Comparison of ENCODE assay signal across 26 cellular contexts in the genomic region with DNA sequence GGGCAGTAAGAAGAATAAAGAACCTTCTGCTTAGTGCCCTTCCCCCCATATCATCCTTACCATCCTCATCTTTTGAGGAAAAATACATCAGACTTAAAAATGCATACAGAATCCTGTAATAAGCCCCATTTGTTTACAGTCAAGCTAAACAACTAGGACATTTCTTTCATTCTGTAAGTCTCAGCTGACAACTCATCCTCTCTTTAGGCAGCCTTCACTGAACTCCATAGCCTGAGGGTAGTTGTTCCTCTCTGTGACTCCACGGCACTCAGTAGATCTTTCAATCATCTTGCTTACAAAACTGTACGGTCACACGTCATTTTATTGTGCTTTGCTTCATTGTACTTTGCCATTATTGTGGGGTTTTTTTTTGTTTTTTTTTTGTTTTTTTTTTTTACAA.
"Had no signal": no experiment of that assay in that cellular context is flagged by ENCODE, and none has a peak within 500 bp of the region (broad histone marks: within the 10 kb centered on the region; RNA-seq: fewer than 3 reads in every experiment).

No MANE protein-coding gene starts in this region.

- DNase-seq: activated CD4-positive, alpha-beta T cell treated with anti-CD3 and anti-CD28 coated beads, Interleukin-2, amount 10 ng/mL, durations not matched to agents 7 days and 5 days; activated CD8-positive, alpha-beta memory T cell treated with anti-CD3 and anti-CD28 coated beads, Interleukin-2, amount 50 U/mL, for 4 hours; activated effector memory CD4-positive, alpha-beta T cell treated with anti-CD3 and anti-CD28 coated beads, Interleukin-2, amount 50 U/mL, for 16 hours; activated T-cell treated with anti-CD3 and anti-CD28 coated beads, Interleukin-2, amount 50 U/mL, for 48 hours; adrenal gland; cerebellar nuclear complex; cortex of kidney; effector CD4-positive, alpha-beta T cell; esophagus squamous epithelium; glutamatergic neuron; hippocampal formation; left cardiac atrium; occipital lobe; stimulated activated CD4-positive, alpha-beta T cell treated with anti-CD3 and anti-CD28 coated beads, Interleukin-12 subunit alpha, Interleukin-12 subunit beta, amount 100 ng/mL, for 4 hours; stimulated activated CD4-positive, alpha-beta T cell treated with anti-CD3 and anti-CD28 coated beads, Interleukin-1b, Interleukin-23, amount 100 ng/mL, for 48 hours; stimulated activated naive CD8-positive, alpha-beta T cell treated with anti-CD3 and anti-CD28 coated beads, Interleukin-15, Interleukin-2, amounts not matched to agents 100 U/mL and 50 U/mL, for 24 hours; substantia nigra; T-cell; T-helper 9 cell; uterus had no signal

- H3K9me3 Mint-ChIP-seq: activated CD4-positive, alpha-beta T cell treated with anti-CD3 and anti-CD28 coated beads, Interleukin-2, amount 10 ng/mL, durations not matched to agents 7 days and 5 days; activated naive CD4-positive, alpha-beta T cell treated with anti-CD3 and anti-CD28 coated beads, Interleukin-2, amount 50 U/mL, for 24 hours; T-cell had no signal

- H3K27ac Mint-ChIP-seq: activated CD4-positive, alpha-beta T cell treated with anti-CD3 and anti-CD28 coated beads, Interleukin-2, amount 10 ng/mL, durations not matched to agents 7 days and 5 days; T-cell had no signal

- H3K36me3 ChIP-seq: adrenal gland, uterus had no signal

- H3K4me1 Mint-ChIP-seq: activated CD4-positive, alpha-beta T cell treated with anti-CD3 and anti-CD28 coated beads, Interleukin-2, amount 10 ng/mL, durations not matched to agents 7 days and 5 days had no signal

- H3K27me3 Mint-ChIP-seq: activated CD4-positive, alpha-beta T cell treated with anti-CD3 and anti-CD28 coated beads, Interleukin-2, amount 10 ng/mL, durations not matched to agents 7 days and 5 days; activated naive CD4-positive, alpha-beta T cell treated with anti-CD3 and anti-CD28 coated beads, Interleukin-2, amount 50 U/mL, for 24 hours; progenitor cell of endocrine pancreas; T-cell had no signal

- H3K27me3 ChIP-seq: adrenal gland, esophagus squamous epithelium, tibial nerve, uterus had no signal

- H3K4me3 Mint-ChIP-seq: activated CD4-positive, alpha-beta T cell treated with anti-CD3 and anti-CD28 coated beads, Interleukin-2, amount 10 ng/mL, durations not matched to agents 7 days and 5 days; activated naive CD4-positive, alpha-beta T cell treated with anti-CD3 and anti-CD28 coated beads, Interleukin-2, amount 50 U/mL, for 24 hours; mesothelial cell of epicardium; nephron; T-cell had no signal

- H3K4me1 ChIP-seq: uterus had no signal

- H3K27ac ChIP-seq: adrenal gland, esophagus squamous epithelium, tibial nerve, uterus had no signal

- ATAC-seq: left cardiac atrium; stimulated activated naive CD8-positive, alpha-beta T cell treated with anti-CD3 and anti-CD28 coated beads, Interleukin-15, Interleukin-2, amounts not matched to agents 100 U/mL and 50 U/mL, for 24 hours; T-cell had no signal

- H3K4me3 ChIP-seq: adrenal gland, esophagus squamous epithelium, lung, tibial nerve, uterus had no signal

- H3K9me3 ChIP-seq: adrenal gland, esophagus squamous epithelium, tibial nerve, uterus had no signal
